Comparison of ENCODE assay signal across 1 cellular context in the genomic region with DNA sequence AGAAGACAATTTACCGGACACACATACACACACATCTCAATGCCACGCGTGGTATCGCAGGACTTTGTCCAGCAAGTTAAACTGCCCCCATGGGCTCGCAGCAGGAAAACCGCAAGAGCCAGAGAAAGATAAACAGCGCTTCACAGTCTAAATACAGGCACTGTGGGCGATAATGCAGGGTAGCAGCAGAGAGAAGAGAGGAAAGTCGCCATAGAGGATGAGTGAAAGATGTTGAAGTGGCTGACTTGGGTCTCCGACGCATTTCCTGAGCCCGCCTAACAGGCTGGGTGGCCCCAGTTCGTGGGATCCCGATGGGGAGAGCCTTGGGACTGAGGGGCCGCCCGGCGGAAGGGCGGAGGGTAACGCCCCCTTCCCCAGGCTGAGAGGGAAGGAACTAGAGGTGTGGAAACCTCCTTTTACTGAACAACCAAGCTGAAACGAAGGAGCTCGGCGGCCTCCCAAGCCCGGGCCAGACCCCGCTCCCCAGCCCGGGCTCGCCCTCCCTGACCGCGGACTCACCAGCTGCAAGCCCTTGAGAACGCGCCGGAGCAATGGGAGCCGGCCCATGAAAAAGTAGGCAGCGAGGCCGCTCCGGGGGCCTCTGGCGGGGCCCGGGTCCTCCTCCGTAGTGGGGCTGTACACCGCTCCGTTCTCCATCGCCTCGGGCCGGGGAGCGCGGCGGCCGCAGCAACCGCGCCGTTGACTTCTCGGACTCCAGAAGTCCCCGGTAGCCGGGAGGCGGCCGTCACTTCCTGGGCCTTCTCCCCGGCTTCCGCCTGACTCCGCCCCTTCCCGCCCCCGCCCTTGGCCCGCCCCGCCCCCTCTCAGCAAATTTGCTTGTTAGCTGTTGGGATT.
TF ChIP-seq lines count a peak whose summit lies in the region.

A gene with protein sequence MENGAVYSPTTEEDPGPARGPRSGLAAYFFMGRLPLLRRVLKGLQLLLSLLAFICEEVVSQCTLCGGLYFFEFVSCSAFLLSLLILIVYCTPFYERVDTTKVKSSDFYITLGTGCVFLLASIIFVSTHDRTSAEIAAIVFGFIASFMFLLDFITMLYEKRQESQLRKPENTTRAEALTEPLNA (minus strand): TSS at position 764 of the 855 bp plus-strand sequence. CDS start 107 bp downstream, at position 657.

TF ChIP-seq in K562, 482 proteins besides CTCF, POLR2A, EP300 and RAD21 (continued from another document and continues in another):
- TF ChIP-seq GATAD2B (IDR thresholded peaks at IDR 0.05; ENCODE audit: borderline replicate concordance), result peak; percentile 53; the same call in 1 of the 2 replicates
- peak; percentile 6; the same call in 1 of the 2 replicates for TF ChIP-seq SOX6 (IDR thresholded peaks at IDR 0.05)
- TF ChIP-seq NR2C1 (IDR thresholded peaks at IDR 0.05), result no peak
- no peak for TF ChIP-seq NR2C1 (tag; IDR thresholded peaks at IDR 0.05)
- TF ChIP-seq ZNF224 (CRISPR knock-in tag; IDR thresholded peaks at IDR 0.05), result no peak
- TF ChIP-seq, protein P1, sequence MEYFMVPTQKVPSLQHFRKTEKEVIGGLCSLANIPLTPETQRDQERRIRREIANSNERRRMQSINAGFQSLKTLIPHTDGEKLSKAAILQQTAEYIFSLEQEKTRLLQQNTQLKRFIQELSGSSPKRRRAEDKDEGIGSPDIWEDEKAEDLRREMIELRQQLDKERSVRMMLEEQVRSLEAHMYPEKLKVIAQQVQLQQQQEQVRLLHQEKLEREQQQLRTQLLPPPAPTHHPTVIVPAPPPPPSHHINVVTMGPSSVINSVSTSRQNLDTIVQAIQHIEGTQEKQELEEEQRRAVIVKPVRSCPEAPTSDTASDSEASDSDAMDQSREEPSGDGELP (CRISPR knock-in tag; IDR thresholded peaks at IDR 0.05; ENCODE audit: borderline replicate concordance), result peak; percentile 84
- TF ChIP-seq MECOM (CRISPR knock-in tag; IDR thresholded peaks at IDR 0.05), result no peak
- TF ChIP-seq ZNF24 (IDR thresholded peaks at IDR 0.05), result no peak
- TF ChIP-seq ZNF778 (CRISPR knock-in tag; IDR thresholded peaks at IDR 0.05), result no peak
- TF ChIP-seq NFYB (IDR thresholded peaks at IDR 0.05; ENCODE audit: extremely low read depth, insufficient read length), result no peak
- no peak for TF ChIP-seq ZBTB7A (IDR thresholded peaks at IDR 0.05; ENCODE audit: borderline replicate concordance, control insufficient read depth, low read depth, low read length)
- TF ChIP-seq LEF1 (IDR thresholded peaks at IDR 0.05), result peak; percentile 9; the same call in 1 of the 2 replicates
- peak; percentile 83 for TF ChIP-seq POLR2AphosphoS5 (IDR thresholded peaks at IDR 0.05; ENCODE audit: control insufficient read depth, insufficient read depth, low read depth, low read length)
- TF ChIP-seq RBM14 (IDR thresholded peaks at IDR 0.05; ENCODE audit: borderline replicate concordance, insufficient read depth, low read depth, low read length), result no peak
- TF ChIP-seq ZNF77 (CRISPR knock-in tag; IDR thresholded peaks at IDR 0.05), result no peak
- TF ChIP-seq XRCC3 (IDR thresholded peaks at IDR 0.05), result no peak
- TF ChIP-seq SMARCA5 (IDR thresholded peaks at IDR 0.05), result 0 out of 2 replicates have a peak, but pooled peaks have one; percentile 39
- TF ChIP-seq ZKSCAN3 (CRISPR knock-in tag; IDR thresholded peaks at IDR 0.05), result no peak
- TF ChIP-seq, protein P2, sequence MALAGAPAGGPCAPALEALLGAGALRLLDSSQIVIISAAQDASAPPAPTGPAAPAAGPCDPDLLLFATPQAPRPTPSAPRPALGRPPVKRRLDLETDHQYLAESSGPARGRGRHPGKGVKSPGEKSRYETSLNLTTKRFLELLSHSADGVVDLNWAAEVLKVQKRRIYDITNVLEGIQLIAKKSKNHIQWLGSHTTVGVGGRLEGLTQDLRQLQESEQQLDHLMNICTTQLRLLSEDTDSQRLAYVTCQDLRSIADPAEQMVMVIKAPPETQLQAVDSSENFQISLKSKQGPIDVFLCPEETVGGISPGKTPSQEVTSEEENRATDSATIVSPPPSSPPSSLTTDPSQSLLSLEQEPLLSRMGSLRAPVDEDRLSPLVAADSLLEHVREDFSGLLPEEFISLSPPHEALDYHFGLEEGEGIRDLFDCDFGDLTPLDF (CRISPR knock-in tag; IDR thresholded peaks at IDR 0.05), result no peak
- TF ChIP-seq CBFA2T3 (IDR thresholded peaks at IDR 0.05), result peak; percentile 86
- peak; percentile 65 for TF ChIP-seq CBFA2T2 (conservative IDR thresholded peaks at IDR 0.05)
- no peak for TF ChIP-seq ZNF644 (tag; IDR thresholded peaks at IDR 0.05; ENCODE audit: low read depth)
- TF ChIP-seq, protein P3, sequence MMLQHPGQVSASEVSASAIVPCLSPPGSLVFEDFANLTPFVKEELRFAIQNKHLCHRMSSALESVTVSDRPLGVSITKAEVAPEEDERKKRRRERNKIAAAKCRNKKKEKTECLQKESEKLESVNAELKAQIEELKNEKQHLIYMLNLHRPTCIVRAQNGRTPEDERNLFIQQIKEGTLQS (IDR thresholded peaks at IDR 0.05), result no peak
- TF ChIP-seq, protein P3 (CRISPR knock-in tag; conservative IDR thresholded peaks at IDR 0.05), result no peak
- TF ChIP-seq, protein P4, sequence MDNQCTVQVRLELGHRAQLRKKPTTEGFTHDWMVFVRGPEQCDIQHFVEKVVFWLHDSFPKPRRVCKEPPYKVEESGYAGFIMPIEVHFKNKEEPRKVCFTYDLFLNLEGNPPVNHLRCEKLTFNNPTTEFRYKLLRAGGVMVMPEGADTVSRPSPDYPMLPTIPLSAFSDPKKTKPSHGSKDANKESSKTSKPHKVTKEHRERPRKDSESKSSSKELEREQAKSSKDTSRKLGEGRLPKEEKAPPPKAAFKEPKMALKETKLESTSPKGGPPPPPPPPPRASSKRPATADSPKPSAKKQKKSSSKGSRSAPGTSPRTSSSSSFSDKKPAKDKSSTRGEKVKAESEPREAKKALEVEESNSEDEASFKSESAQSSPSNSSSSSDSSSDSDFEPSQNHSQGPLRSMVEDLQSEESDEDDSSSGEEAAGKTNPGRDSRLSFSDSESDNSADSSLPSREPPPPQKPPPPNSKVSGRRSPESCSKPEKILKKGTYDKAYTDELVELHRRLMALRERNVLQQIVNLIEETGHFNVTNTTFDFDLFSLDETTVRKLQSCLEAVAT (IDR thresholded peaks at IDR 0.05), result peak in 1 of 2 experiments; percentile 97; a peak in 2 of 4 replicates
- peak; percentile 86 for TF ChIP-seq SMAD4 (CRISPR knock-in tag; conservative IDR thresholded peaks at IDR 0.05)
- TF ChIP-seq DIDO1 (tag; IDR thresholded peaks at IDR 0.05; ENCODE audit: low read depth), result no peak
- no peak for TF ChIP-seq PHTF2 (CRISPR knock-in tag; IDR thresholded peaks at IDR 0.05)
- no peak for TF ChIP-seq ARHGAP35 (IDR thresholded peaks at IDR 0.05; ENCODE audit: partially characterized antibody)
- TF ChIP-seq ASH1L (IDR thresholded peaks at IDR 0.05; ENCODE audit: borderline replicate concordance, low read depth, partially characterized antibody), result no peak
- peak; percentile 65 to 67 for TF ChIP-seq MAZ (CRISPR knock-in tag; conservative IDR thresholded peaks at IDR 0.05 in 1 of 2, IDR thresholded peaks at IDR 0.05 in 1 of 2)
- TF ChIP-seq ZNF766 (CRISPR knock-in tag; conservative IDR thresholded peaks at IDR 0.05), result no peak
- TF ChIP-seq NELFE (IDR thresholded peaks at IDR 0.05; ENCODE audit: insufficient read depth, insufficient read length), result no peak
- no peak for TF ChIP-seq GABPB2 (CRISPR knock-in tag; conservative IDR thresholded peaks at IDR 0.05)
- peak; percentile 78 for TF ChIP-seq RBBP5 (IDR thresholded peaks at IDR 0.05; ENCODE audit: borderline replicate concordance, insufficient read depth, low read length, poor library complexity, severe bottlenecking)
- no peak for TF ChIP-seq ZNF561 (CRISPR knock-in tag; conservative IDR thresholded peaks at IDR 0.05)
- TF ChIP-seq, protein P5, sequence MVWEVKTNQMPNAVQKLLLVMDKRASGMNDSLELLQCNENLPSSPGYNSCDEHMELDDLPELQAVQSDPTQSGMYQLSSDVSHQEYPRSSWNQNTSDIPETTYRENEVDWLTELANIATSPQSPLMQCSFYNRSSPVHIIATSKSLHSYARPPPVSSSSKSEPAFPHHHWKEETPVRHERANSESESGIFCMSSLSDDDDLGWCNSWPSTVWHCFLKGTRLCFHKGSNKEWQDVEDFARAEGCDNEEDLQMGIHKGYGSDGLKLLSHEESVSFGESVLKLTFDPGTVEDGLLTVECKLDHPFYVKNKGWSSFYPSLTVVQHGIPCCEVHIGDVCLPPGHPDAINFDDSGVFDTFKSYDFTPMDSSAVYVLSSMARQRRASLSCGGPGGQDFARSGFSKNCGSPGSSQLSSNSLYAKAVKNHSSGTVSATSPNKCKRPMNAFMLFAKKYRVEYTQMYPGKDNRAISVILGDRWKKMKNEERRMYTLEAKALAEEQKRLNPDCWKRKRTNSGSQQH (CRISPR knock-in tag; IDR thresholded peaks at IDR 0.05), result no peak
- TF ChIP-seq ZNF324 (CRISPR knock-in tag; IDR thresholded peaks at IDR 0.05), result no peak
- no peak for TF ChIP-seq CEBPG (CRISPR knock-in tag; IDR thresholded peaks at IDR 0.05)
- TF ChIP-seq CEBPG (tag; conservative IDR thresholded peaks at IDR 0.05 in 1 of 2, IDR thresholded peaks at IDR 0.05 in 1 of 2), result peak; percentile 9 to 35; a peak in 1 of 4 replicates
- TF ChIP-seq, protein P6, sequence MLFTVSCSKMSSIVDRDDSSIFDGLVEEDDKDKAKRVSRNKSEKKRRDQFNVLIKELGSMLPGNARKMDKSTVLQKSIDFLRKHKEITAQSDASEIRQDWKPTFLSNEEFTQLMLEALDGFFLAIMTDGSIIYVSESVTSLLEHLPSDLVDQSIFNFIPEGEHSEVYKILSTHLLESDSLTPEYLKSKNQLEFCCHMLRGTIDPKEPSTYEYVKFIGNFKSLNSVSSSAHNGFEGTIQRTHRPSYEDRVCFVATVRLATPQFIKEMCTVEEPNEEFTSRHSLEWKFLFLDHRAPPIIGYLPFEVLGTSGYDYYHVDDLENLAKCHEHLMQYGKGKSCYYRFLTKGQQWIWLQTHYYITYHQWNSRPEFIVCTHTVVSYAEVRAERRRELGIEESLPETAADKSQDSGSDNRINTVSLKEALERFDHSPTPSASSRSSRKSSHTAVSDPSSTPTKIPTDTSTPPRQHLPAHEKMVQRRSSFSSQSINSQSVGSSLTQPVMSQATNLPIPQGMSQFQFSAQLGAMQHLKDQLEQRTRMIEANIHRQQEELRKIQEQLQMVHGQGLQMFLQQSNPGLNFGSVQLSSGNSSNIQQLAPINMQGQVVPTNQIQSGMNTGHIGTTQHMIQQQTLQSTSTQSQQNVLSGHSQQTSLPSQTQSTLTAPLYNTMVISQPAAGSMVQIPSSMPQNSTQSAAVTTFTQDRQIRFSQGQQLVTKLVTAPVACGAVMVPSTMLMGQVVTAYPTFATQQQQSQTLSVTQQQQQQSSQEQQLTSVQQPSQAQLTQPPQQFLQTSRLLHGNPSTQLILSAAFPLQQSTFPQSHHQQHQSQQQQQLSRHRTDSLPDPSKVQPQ (CRISPR knock-in tag; IDR thresholded peaks at IDR 0.05; ENCODE audit: borderline replicate concordance), result no peak
- no peak for TF ChIP-seq RBM17 (IDR thresholded peaks at IDR 0.05; ENCODE audit: borderline replicate concordance, low read depth, low read length)
- TF ChIP-seq ZNF780A (CRISPR knock-in tag; IDR thresholded peaks at IDR 0.05), result no peak
- no peak for TF ChIP-seq ZNF174 (CRISPR knock-in tag; IDR thresholded peaks at IDR 0.05)
- no peak for TF ChIP-seq TSC22D4 (tag; IDR thresholded peaks at IDR 0.05)
- no peak for TF ChIP-seq STAG1 (CRISPR knock-in tag; IDR thresholded peaks at IDR 0.05; ENCODE audit: borderline replicate concordance)
- TF ChIP-seq ZNF668 (CRISPR knock-in tag; IDR thresholded peaks at IDR 0.05), result no peak
- peak; percentile 40; the same call in 1 of the 2 replicates for TF ChIP-seq ETV5 (CRISPR knock-in tag; IDR thresholded peaks at IDR 0.05; ENCODE audit: low read depth)
- peak; percentile 61 for TF ChIP-seq GATA2 (CRISPR knock-in tag; IDR thresholded peaks at IDR 0.05)
- peak; percentile 68 for TF ChIP-seq CHD1 (IDR thresholded peaks at IDR 0.05; ENCODE audit: low read length)
